1 cellular context compared by ENCODE assay signal in genomic region chr1:244450597-244451538, GRCh38.
A peak's percentile ranks its signal among the peaks of the same experiment; 100 is the strongest.
TF ChIP-seq lines count a peak whose summit lies in the region.

No MANE protein-coding gene starts in this region.

TF ChIP-seq in H1, 55 proteins besides CTCF, POLR2A, EP300 and RAD21:
- TF ChIP-seq MAX (IDR thresholded peaks at IDR 0.05) = peak; percentile 50; the same call in 1 of the 2 replicates
- TF ChIP-seq POU5F1 (IDR thresholded peaks at IDR 0.05; ENCODE audit: low read depth, low read length) = no peak
- no peak for TF ChIP-seq NRF1 (IDR thresholded peaks at IDR 0.05; ENCODE audit: low read depth, low read length)
- no peak for TF ChIP-seq HDAC6 (IDR thresholded peaks at IDR 0.05; ENCODE audit: low read depth, low read length)
- TF ChIP-seq TCF12 (IDR thresholded peaks at IDR 0.05; ENCODE audit: low read depth, low read length) = no peak
- TF ChIP-seq ZNF274 (IDR thresholded peaks at IDR 0.05; ENCODE audit: borderline replicate concordance, extremely low read depth, low read length) = no peak
- no peak for TF ChIP-seq CHD1 (IDR thresholded peaks at IDR 0.05; ENCODE audit: low read depth, low read length)
- TF ChIP-seq ASH2L (IDR thresholded peaks at IDR 0.05; ENCODE audit: low read length) = peak; percentile 82
- TF ChIP-seq TBP (IDR thresholded peaks at IDR 0.05; ENCODE audit: low read depth, low read length) = peak; percentile 18; the same call in 1 of the 2 replicates
- TF ChIP-seq CBX5 (IDR thresholded peaks at IDR 0.05; ENCODE audit: low read depth, low read length) = no peak
- no peak for TF ChIP-seq ATF2 (IDR thresholded peaks at IDR 0.05; ENCODE audit: low read length)
- no peak for TF ChIP-seq CREB1 (IDR thresholded peaks at IDR 0.05)
- TF ChIP-seq USF2 (IDR thresholded peaks at IDR 0.05; ENCODE audit: low read length) = no peak
- TF ChIP-seq GTF2F1 (IDR thresholded peaks at IDR 0.05; ENCODE audit: borderline replicate concordance, low read depth, low read length) = no peak
- no peak for TF ChIP-seq CHD7 (IDR thresholded peaks at IDR 0.05; ENCODE audit: insufficient replicate concordance, low read length)
- TF ChIP-seq TAF1 (IDR thresholded peaks at IDR 0.05; ENCODE audit: low read depth, low read length) = no peak
- TF ChIP-seq SP4 (IDR thresholded peaks at IDR 0.05; ENCODE audit: low read length) = no peak
- TF ChIP-seq YY1 (IDR thresholded peaks at IDR 0.05; ENCODE audit: low read depth, low read length) = peak; percentile 74
- TF ChIP-seq SAP30 (IDR thresholded peaks at IDR 0.05; ENCODE audit: insufficient read depth, insufficient replicate concordance, low read length) = peak; percentile 68
- no peak for TF ChIP-seq SIN3A (conservative IDR thresholded peaks at IDR 0.05 in 1 of 2, IDR thresholded peaks at IDR 0.05 in 1 of 2; ENCODE audit: low read depth in 1 of 2, low read length in 2 of 2)
- no peak for TF ChIP-seq PHF8 (conservative IDR thresholded peaks at IDR 0.05; ENCODE audit: low read depth, low read length)
- no peak for TF ChIP-seq JUN (IDR thresholded peaks at IDR 0.05; ENCODE audit: low read depth, low read length)
- no peak for TF ChIP-seq BACH1 (IDR thresholded peaks at IDR 0.05; ENCODE audit: low read length)
- 0 out of 4 replicates have a peak, but pooled peaks of 1 of the 2 experiments have one; percentile 23 for TF ChIP-seq HDAC2 (IDR thresholded peaks at IDR 0.05; ENCODE audit: borderline replicate concordance in 1 of 2, low read depth in 2 of 2, low read length in 2 of 2)
- no peak for TF ChIP-seq RBBP5 (IDR thresholded peaks at IDR 0.05; ENCODE audit: borderline replicate concordance, low read depth, low read length)
- no peak for TF ChIP-seq SIX5 (IDR thresholded peaks at IDR 0.05; ENCODE audit: low read depth, low read length)
- TF ChIP-seq BRCA1 (IDR thresholded peaks at IDR 0.05; ENCODE audit: low read depth, low read length) = no peak
- TF ChIP-seq KDM4A (IDR thresholded peaks at IDR 0.05; ENCODE audit: low read depth, low read length, severe bottlenecking) = no peak
- no peak for TF ChIP-seq EZH2 (IDR thresholded peaks at IDR 0.05; ENCODE audit: low read depth, low read length, severe bottlenecking)
- TF ChIP-seq ATF3 (IDR thresholded peaks at IDR 0.05; ENCODE audit: insufficient read depth, low read depth, low read length) = no peak
- TF ChIP-seq KDM5A (IDR thresholded peaks at IDR 0.05; ENCODE audit: low read length) = no peak
- no peak for TF ChIP-seq SUZ12 (IDR thresholded peaks at IDR 0.05; ENCODE audit: low read length)
- no peak for TF ChIP-seq SIRT6 (IDR thresholded peaks at IDR 0.05; ENCODE audit: low read length)
- no peak for TF ChIP-seq EGR1 (IDR thresholded peaks at IDR 0.05; ENCODE audit: borderline replicate concordance, low read depth, low read length)
- no peak for TF ChIP-seq RNF2 (IDR thresholded peaks at IDR 0.05; ENCODE audit: borderline replicate concordance, low read depth, low read length, missing control alignments, poor library complexity, severe bottlenecking)
TF ChIP-seq in H1: peak in this region for 6.
